In genomic region chr12:104958946-104959841, GRCh38 we compare ENCODE assay signal across 8 cellular contexts. TPM values are rescaled to one million over a fixed set of nuclear protein-coding genes. Genes with fewer than 3 reads are reported as not detected.
DNase-seq lines count a peak whose midpoint lies in the region; ATAC-seq and TF ChIP-seq lines count a peak whose summit lies in the region.

No MANE protein-coding gene starts in this region.

- H4K20me1 ChIP-seq in PC-9 (ENCODE audit: insufficient read depth): no peaks in the 10 kb centered on the region

- H3K27me3 ChIP-seq in PC-9 (ENCODE audit: insufficient read depth, low read depth): no peaks in the 10 kb centered on the region
- H3K27me3 ChIP-seq in effector memory CD4-positive, alpha-beta T cell (replicated peaks; ENCODE audit: control insufficient read depth, insufficient read depth, low read length, poor library complexity, severe bottlenecking): no peaks in the 10 kb centered on the region

- H3K4me1 Mint-ChIP-seq in natural killer cell treated with Interleukin-12 subunit alpha and Interleukin-12 subunit beta and Interleukin-15 and Interleukin-18, amount 100 ng/mL, for 72 hours (ENCODE audit: low read depth in 2 of 2): peaks cover 16 to 25% of the 10 kb centered on the region in 2 donors

- no TSS peak for BruUV-seq in PC-9 (replicated peaks; lab: Mats Ljungman, UMichigan)

- H3K9me3 ChIP-seq in PC-9 (ENCODE audit: insufficient read depth, low read depth): no peaks in the 10 kb centered on the region
- no peaks in the 10 kb centered on the region for H3K9me3 ChIP-seq in effector memory CD4-positive, alpha-beta T cell (ENCODE audit: control insufficient read depth, low read length)

- H3K27me3 Mint-ChIP-seq in natural killer cell treated with Interleukin-12 subunit alpha and Interleukin-12 subunit beta and Interleukin-15 and Interleukin-18, amount 100 ng/mL, for 72 hours: peaks cover 30 to 53% of the 10 kb centered on the region in 2 donors

- no peak for ATAC-seq in natural killer cell treated with Interleukin-12 subunit alpha and Interleukin-12 subunit beta and Interleukin-15 and Interleukin-18, amount 100 ng/mL, for 72 hours
- ATAC-seq in GM21360 (IDR thresholded peaks at IDR 0.05; ENCODE audit: unreplicated experiment) (no peak), HG03460 (IDR thresholded peaks at IDR 0.05; ENCODE audit: unreplicated experiment) (no peak)

- no peak for TF ChIP-seq CTCF in PC-9 (conservative IDR thresholded peaks at IDR 0.05)

- H3K27ac Mint-ChIP-seq in natural killer cell treated with Interleukin-12 subunit alpha and Interleukin-12 subunit beta and Interleukin-15 and Interleukin-18, amount 100 ng/mL, for 72 hours: peak overlapping the region; percentile 79 to 87

- peak overlapping the region; percentile 79 for H2AFZ ChIP-seq in PC-9

- H3K79me2 ChIP-seq in PC-9 (ENCODE audit: low read depth): peaks cover 6% of the 10 kb centered on the region; the same call in 1 of the 2 replicates

- peaks cover 25% of the 10 kb centered on the region for H3K4me1 ChIP-seq in PC-9 (replicated peaks; ENCODE audit: insufficient read depth)
- peaks cover 7% of the 10 kb centered on the region for H3K4me1 ChIP-seq in effector memory CD4-positive, alpha-beta T cell (ENCODE audit: control insufficient read depth, insufficient read depth, low read length, poor library complexity, severe bottlenecking)

- peak overlapping the region; percentile 89 for H3K4me3 Mint-ChIP-seq in natural killer cell treated with Interleukin-12 subunit alpha and Interleukin-12 subunit beta and Interleukin-15 and Interleukin-18, amount 100 ng/mL, for 72 hours

- H3K27ac ChIP-seq in PC-9: peak overlapping the region; percentile 51
- H3K27ac ChIP-seq in effector memory CD4-positive, alpha-beta T cell (ENCODE audit: insufficient read depth, low read length, poor library complexity, severe bottlenecking): peak overlapping the region; percentile 53

- peaks cover 16% of the 10 kb centered on the region; the same call in 1 of the 2 replicates for H3F3A ChIP-seq in PC-9 (ENCODE audit: insufficient read depth, low read depth)

- H3K9me2 ChIP-seq in PC-9 (ENCODE audit: insufficient read depth): no peaks in the 10 kb centered on the region

- CTCF ChIA-PET in PC-9 (lab: Charles Lee): no interaction called here

- POLR2A ChIA-PET in PC-9 (lab: Charles Lee; ENCODE audit: unreplicated experiment): interaction anchor here (0.5 to 0.7 kb wide), 5 partner anchors 79 to 691 kb away, joined by 3 to 22 read pairs (median 6); no protein-coding TSS in a partner anchor

- DNase-seq in NCI-H2227 treated with DMSO at 0.1 percent for 48 hours (lab: John Stamatoyannopoulos, UW) (peak; percentile 13), NCI-H2227 (lab: John Stamatoyannopoulos, UW; ENCODE audit: unreplicated experiment) (no peak), PC-9 (peak; percentile 27 to 55), DMS153 treated with DMSO at 0.1 percent for 48 hours (lab: John Stamatoyannopoulos, UW; ENCODE audit: unreplicated experiment) (no peak)
- DNase-seq in effector memory CD4-positive, alpha-beta T cell: no peak
- no peak for DNase-seq in natural killer cell treated with Interleukin-12 subunit alpha and Interleukin-12 subunit beta and Interleukin-15 and Interleukin-18, amount 100 ng/mL, for 72 hours (ENCODE audit: low spot score)

- no peaks in the 10 kb centered on the region for H3K9me3 Mint-ChIP-seq in natural killer cell treated with Interleukin-12 subunit alpha and Interleukin-12 subunit beta and Interleukin-15 and Interleukin-18, amount 100 ng/mL, for 72 hours

- no peaks in the 10 kb centered on the region for H3K36me3 ChIP-seq in PC-9 (ENCODE audit: low read depth)
- H3K36me3 ChIP-seq in effector memory CD4-positive, alpha-beta T cell (ENCODE audit: control insufficient read depth, insufficient read depth, low read length): no peaks in the 10 kb centered on the region

- H3K36me3 Mint-ChIP-seq in natural killer cell treated with Interleukin-12 subunit alpha and Interleukin-12 subunit beta and Interleukin-15 and Interleukin-18, amount 100 ng/mL, for 72 hours: no peaks in the 10 kb centered on the region

- H3K4me2 ChIP-seq in PC-9: peak overlapping the region; percentile 75

- H3K4me3 ChIP-seq in PC-9: peak overlapping the region; percentile 80
- peak overlapping the region; percentile 75 for H3K4me3 ChIP-seq in effector memory CD4-positive, alpha-beta T cell (ENCODE audit: insufficient read depth, low read depth, low read length, poor library complexity, severe bottlenecking)

- intact Hi-C loops in PC-9 (cut with micrococcal nuclease; ENCODE audit: unreplicated experiment): loop anchor here (1.0 to 10.0 kb wide), 5 partner anchors 27 to 604 kb away; partner anchors contain the start of gene NOPCHAP1

RNA-seq across cellular contexts. Expression of gene SLC41A2, which starts 1.1 kb away (rescaled TPM):
- 12.7 and 14.8 TPM in 2 replicates for total RNA-seq in PC-9 (2021)
- total RNA-seq in natural killer cell treated with Interleukin-12 subunit alpha and Interleukin-12 subunit beta and Interleukin-15 and Interleukin-18, amount 100 ng/mL, for 72 hours: 10 to 100 TPM; 14.9 to 17.6 TPM

RNA-seq across cellular contexts. Expression of gene NOPCHAP1, which starts 26.9 kb away (rescaled TPM):
- total RNA-seq in PC-9 (2021): 20.1 and 21.7 TPM in 2 replicates
- total RNA-seq in natural killer cell treated with Interleukin-12 subunit alpha and Interleukin-12 subunit beta and Interleukin-15 and Interleukin-18, amount 100 ng/mL, for 72 hours: 10 to 100 TPM; 20.6 to 30.2 TPM

Comparison
In these comparisons a context has a peak if more than half of its experiments do, and no peak if none do; other contexts are left out.
1. DNase-seq: peak in NCI-H2227 treated with DMSO at 0.1 percent for 48 hours (single experiment) and PC-9 (2 of 2); none in NCI-H2227 (single experiment), effector memory CD4-positive, alpha-beta T cell (0 of 3), natural killer cell treated with Interleukin-12 subunit alpha and Interleukin-12 subunit beta and Interleukin-15 and Interleukin-18, amount 100 ng/mL, for 72 hours (single experiment) and DMS153 treated with DMSO at 0.1 percent for 48 hours (single experiment).